27 cellular contexts compared by ENCODE assay signal in genomic region chr1:24207709-24208108, GRCh38. TPM values are rescaled to one million over a fixed set of nuclear protein-coding genes. Genes with fewer than 3 reads are reported as not detected.
DNase-seq lines count a peak whose midpoint lies in the region; ATAC-seq, FAIRE-seq and TF ChIP-seq lines count a peak whose summit lies in the region.
"Had no signal": no experiment of that assay in that cellular context is flagged by ENCODE, and none has a peak within 500 bp of the region (broad histone marks: within the 10 kb centered on the region; RNA-seq: fewer than 3 reads in every experiment).

No MANE protein-coding gene starts in this region.

- in situ Hi-C loops in G401 (cut with HindIII; ENCODE audit: low sequenced_read_pairs), result no loop called here

- H3K27ac Mint-ChIP-seq in WTC11, result peak overlapping the region; percentile 15; the same call in 1 of the 2 replicates
- H3K27ac Mint-ChIP-seq: CD14-positive monocyte; CD4-positive, alpha-beta memory T cell; CD8-positive, alpha-beta memory T cell had no signal

- ATAC-seq in WTC11, result no peak
- peak; percentile 19 for ATAC-seq in sciatic nerve

- H3K27me3 Mint-ChIP-seq in WTC11 (ENCODE audit: low read depth), result no peaks in the 10 kb centered on the region
- H3K27me3 Mint-ChIP-seq: CD4-positive, alpha-beta memory T cell had no signal

- CTCF ChIA-PET in WTC11 (lab: Charles Lee), result no interaction called here

- no peak for TF ChIP-seq POLR2A in H54 (IDR thresholded peaks at IDR 0.05; ENCODE audit: low read depth, low read length)

- DNase-seq in G401 (ENCODE audit: low spot score) (peak; percentile 70), WTC11 (ENCODE audit: low spot score) (no peak), cerebellum (ENCODE audit: low spot score) (peak; percentile 62), sciatic nerve (ENCODE audit: low spot score) (no peak), H54 (ENCODE audit: insufficient read length, low spot score) (no peak), cardiac septum (ENCODE audit: low spot score) (no peak)
- no peak for DNase-seq in activated T-cell treated with anti-CD3 and anti-CD28 coated beads, Interleukin-2, amount 50 U/mL, for 48 hours
- no peak for DNase-seq in activated CD4-positive, CD25-positive, alpha-beta regulatory T cell treated with anti-CD3 and anti-CD28 coated beads, Interleukin-2, amount 50 U/mL, for 72 hours
- DNase-seq: 8988T; ACHN; BE2C; CD4-positive, alpha-beta memory T cell; CD4-positive, CD25-positive, alpha-beta regulatory T cell; CD8-positive, alpha-beta memory T cell; COR-L47; DMS 273 treated with DMSO at 0.1 percent for 48 hours; DMS153; DMS53; DMS79; DND-41; EL; GF-D8 had no signal

- H3K4me1 Mint-ChIP-seq in WTC11, result no peaks in the 10 kb centered on the region
- H3K4me1 Mint-ChIP-seq: CD14-positive monocyte; CD8-positive, alpha-beta memory T cell had no signal

- no peak for FAIRE-seq in H54 (lab: Jason Lieb, UNC)
- FAIRE-seq: A204.1, G401.6, GM12891, GM19239 had no signal

- TF ChIP-seq CTCF in WTC11 (IDR thresholded peaks at IDR 0.05), result no peak

- no peak overlapping the region for H3K4me3 Mint-ChIP-seq in WTC11
- H3K4me3 Mint-ChIP-seq: CD14-positive monocyte; CD4-positive, alpha-beta memory T cell; CD4-positive, CD25-positive, alpha-beta regulatory T cell; CD8-positive, alpha-beta memory T cell had no signal

- POLR2A ChIA-PET in WTC11 (lab: Charles Lee), result no interaction called here

- H3K36me3 Mint-ChIP-seq in WTC11, result no peaks in the 10 kb centered on the region
- H3K36me3 Mint-ChIP-seq: CD14-positive monocyte; CD4-positive, alpha-beta memory T cell; CD4-positive, CD25-positive, alpha-beta regulatory T cell; CD8-positive, alpha-beta memory T cell had no signal

- peaks cover 6% of the 10 kb centered on the region; the same call in 1 of the 2 replicates for H3K9me3 Mint-ChIP-seq in WTC11
- H3K9me3 Mint-ChIP-seq: CD4-positive, CD25-positive, alpha-beta regulatory T cell had no signal

- intact Hi-C loops in sciatic nerve (cut with DNase I) (no loop called here), cardiac septum (cut with DNase I) (no loop called here)

TF ChIP-seq in WTC11, 78 proteins besides CTCF, POLR2A, EP300 and RAD21:
- TF ChIP-seq EMX1 (CRISPR knock-in tag; IDR thresholded peaks at IDR 0.05), result no peak
- TF ChIP-seq, protein P1, sequence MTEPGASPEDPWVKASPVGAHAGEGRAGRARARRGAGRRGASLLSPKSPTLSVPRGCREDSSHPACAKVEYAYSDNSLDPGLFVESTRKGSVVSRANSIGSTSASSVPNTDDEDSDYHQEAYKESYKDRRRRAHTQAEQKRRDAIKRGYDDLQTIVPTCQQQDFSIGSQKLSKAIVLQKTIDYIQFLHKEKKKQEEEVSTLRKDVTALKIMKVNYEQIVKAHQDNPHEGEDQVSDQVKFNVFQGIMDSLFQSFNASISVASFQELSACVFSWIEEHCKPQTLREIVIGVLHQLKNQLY (CRISPR knock-in tag; IDR thresholded peaks at IDR 0.05), result no peak
- TF ChIP-seq, protein P2, sequence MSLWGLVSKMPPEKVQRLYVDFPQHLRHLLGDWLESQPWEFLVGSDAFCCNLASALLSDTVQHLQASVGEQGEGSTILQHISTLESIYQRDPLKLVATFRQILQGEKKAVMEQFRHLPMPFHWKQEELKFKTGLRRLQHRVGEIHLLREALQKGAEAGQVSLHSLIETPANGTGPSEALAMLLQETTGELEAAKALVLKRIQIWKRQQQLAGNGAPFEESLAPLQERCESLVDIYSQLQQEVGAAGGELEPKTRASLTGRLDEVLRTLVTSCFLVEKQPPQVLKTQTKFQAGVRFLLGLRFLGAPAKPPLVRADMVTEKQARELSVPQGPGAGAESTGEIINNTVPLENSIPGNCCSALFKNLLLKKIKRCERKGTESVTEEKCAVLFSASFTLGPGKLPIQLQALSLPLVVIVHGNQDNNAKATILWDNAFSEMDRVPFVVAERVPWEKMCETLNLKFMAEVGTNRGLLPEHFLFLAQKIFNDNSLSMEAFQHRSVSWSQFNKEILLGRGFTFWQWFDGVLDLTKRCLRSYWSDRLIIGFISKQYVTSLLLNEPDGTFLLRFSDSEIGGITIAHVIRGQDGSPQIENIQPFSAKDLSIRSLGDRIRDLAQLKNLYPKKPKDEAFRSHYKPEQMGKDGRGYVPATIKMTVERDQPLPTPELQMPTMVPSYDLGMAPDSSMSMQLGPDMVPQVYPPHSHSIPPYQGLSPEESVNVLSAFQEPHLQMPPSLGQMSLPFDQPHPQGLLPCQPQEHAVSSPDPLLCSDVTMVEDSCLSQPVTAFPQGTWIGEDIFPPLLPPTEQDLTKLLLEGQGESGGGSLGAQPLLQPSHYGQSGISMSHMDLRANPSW (CRISPR knock-in tag; conservative IDR thresholded peaks at IDR 0.05; ENCODE audit: low read depth), result no peak
- TF ChIP-seq ELF4 (CRISPR knock-in tag; IDR thresholded peaks at IDR 0.05; ENCODE audit: low read depth), result no peak
- TF ChIP-seq, protein P3, sequence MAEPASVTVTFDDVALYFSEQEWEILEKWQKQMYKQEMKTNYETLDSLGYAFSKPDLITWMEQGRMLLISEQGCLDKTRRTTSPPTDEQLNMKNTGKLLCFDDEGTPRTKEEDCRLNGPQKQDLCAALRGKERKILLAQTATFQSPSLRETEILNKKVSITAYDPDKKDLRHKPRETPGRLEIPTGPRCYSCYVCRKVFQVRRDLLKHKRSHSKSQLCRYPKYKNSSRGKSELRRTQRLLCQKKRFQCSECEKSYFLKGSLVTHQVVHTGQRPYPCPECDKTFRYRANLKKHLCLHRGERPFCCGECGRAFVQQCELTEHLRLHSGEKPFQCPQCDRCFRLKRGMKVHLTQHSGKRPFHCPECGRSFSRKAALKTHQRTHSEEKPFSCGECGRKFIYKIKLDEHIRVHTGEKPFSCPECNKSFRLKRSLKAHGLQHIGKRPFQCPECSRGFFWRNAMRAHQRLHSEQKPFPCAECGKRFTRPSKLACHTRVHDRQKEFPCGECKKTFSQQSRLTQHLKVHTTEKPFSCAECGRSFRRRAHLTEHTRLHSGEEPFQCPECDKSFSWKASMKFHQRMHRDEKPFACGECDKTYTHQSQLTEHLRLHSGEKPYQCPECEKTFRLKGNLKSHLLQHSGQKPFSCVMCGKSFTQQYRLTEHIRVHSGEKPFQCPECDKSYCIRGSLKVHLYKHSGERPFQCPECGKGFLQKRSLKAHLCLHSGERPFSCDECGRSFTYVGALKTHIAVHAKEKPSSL (CRISPR knock-in tag; conservative IDR thresholded peaks at IDR 0.05), result no peak
- no peak for TF ChIP-seq SMAD3 (CRISPR knock-in tag; IDR thresholded peaks at IDR 0.05; ENCODE audit: borderline replicate concordance)
- no peak for TF ChIP-seq ESRRA (CRISPR knock-in tag; IDR thresholded peaks at IDR 0.05; ENCODE audit: borderline replicate concordance)
- no peak for TF ChIP-seq ZNF121 (CRISPR knock-in tag; IDR thresholded peaks at IDR 0.05)
- no peak for TF ChIP-seq HMGA2 (CRISPR knock-in tag; IDR thresholded peaks at IDR 0.05)
- no peak for TF ChIP-seq FOXK1 (CRISPR knock-in tag; IDR thresholded peaks at IDR 0.05)
- TF ChIP-seq CREM (CRISPR knock-in tag; IDR thresholded peaks at IDR 0.05), result no peak

RNA-seq across cellular contexts. Expression of gene IFNLR1, which starts 20.6 kb away (rescaled TPM):
- 0.62 and 1.5 TPM in 2 replicates for total RNA-seq in G401 (2014; rRNA removed; shearing (Covaris generic))
- total RNA-seq in WTC11 (2021) (6.6 to 7.9 TPM (median 7.7 TPM) in 3 replicates), cerebellum (0.54 TPM), sciatic nerve (0.49 TPM), cardiac septum (2.3 TPM)

Comparison
In these comparisons a context has a peak if more than half of its experiments do, and no peak if none do; other contexts are left out.
1. DNase-seq: peak in G401 (single experiment) and cerebellum (single experiment); none in WTC11 (single experiment), sciatic nerve (single experiment), H54 (single experiment), activated T-cell treated with anti-CD3 and anti-CD28 coated beads, Interleukin-2, amount 50 U/mL, for 48 hours (0 of 2), activated CD4-positive, CD25-positive, alpha-beta regulatory T cell treated with anti-CD3 and anti-CD28 coated beads, Interleukin-2, amount 50 U/mL, for 72 hours (single experiment) and cardiac septum (single experiment).